Comparison of ENCODE assay signal across 30 cellular contexts in the genomic region with DNA sequence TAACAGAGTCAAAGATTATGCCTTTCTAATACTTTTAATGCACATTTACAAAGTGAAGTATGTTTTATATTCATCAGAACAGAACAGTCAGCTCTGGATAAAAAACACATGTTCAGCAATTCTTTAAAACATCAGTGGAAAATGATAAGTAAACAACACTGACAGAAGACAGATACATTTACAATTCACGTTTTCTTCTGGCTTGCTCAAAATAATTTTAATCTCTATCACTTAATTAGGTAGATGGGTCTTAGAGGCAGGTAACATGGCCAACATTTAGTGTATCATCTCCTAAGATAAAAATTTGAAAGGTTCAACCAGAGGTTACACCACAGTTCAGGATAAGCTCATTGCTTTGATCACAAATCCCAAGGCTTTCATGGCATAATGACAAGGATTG.
"Had no signal": no experiment of that assay in that cellular context is flagged by ENCODE, and none has a peak within 500 bp of the region (broad histone marks: within the 10 kb centered on the region; RNA-seq: fewer than 3 reads in every experiment).

No MANE protein-coding gene starts in this region.

- DNase-seq: activated CD4-positive, alpha-beta memory T cell treated with anti-CD3 and anti-CD28 coated beads, Interleukin-2, amount 10 ng/mL, durations not matched to agents 7 days and 5 days; activated CD4-positive, alpha-beta T cell treated with anti-CD3 and anti-CD28 coated beads for 1 hour; activated CD4-positive, alpha-beta T cell treated with anti-CD3 and anti-CD28 coated beads for 48 hours; activated CD4-positive, CD25-positive, alpha-beta regulatory T cell; activated CD8-positive, alpha-beta memory T cell treated with anti-CD3 and anti-CD28 coated beads for 24 hours; activated effector memory CD4-positive, alpha-beta T cell treated with anti-CD3 and anti-CD28 coated beads, Interleukin-2, amount 50 U/mL, for 16 hours; activated naive CD4-positive, alpha-beta T cell; activated naive CD4-positive, alpha-beta T cell treated with anti-CD3 and anti-CD28 coated beads, Interleukin-2, amount 50 U/mL, for 16 hours; activated naive CD8-positive, alpha-beta T cell treated with anti-CD3 and anti-CD28 coated beads for 36 hours; activated T-cell treated with anti-CD3 and anti-CD28 coated beads, Interleukin-2, amount 50 U/mL, for 1 hour; activated T-cell treated with anti-CD3 and anti-CD28 coated beads, Interleukin-2, amount 50 U/mL, for 72 hours; amygdala; NCI-H1092 treated with DMSO at 0.1 percent for 48 hours; NCI-H1417; NCI-H146; NCI-H187 treated with DMSO at 0.1 percent for 48 hours; NCI-H2081; NCI-H2171 treated with DMSO at 0.1 percent for 48 hours; NCI-H2227 treated with DMSO at 0.1 percent for 48 hours; NCI-H446; NCI-H524; NCI-H69; NK-92 treated with Interleukin-12 subunit alpha and Interleukin-12 subunit beta, amount 100 ng/mL, for 24 hours; PC-3; Peyer's patch; RPMI8226; SHP77 treated with DMSO at 0.1 percent for 48 hours; T1000; WERI-Rb-1 had no signal

- ATAC-seq: activated T-cell treated with anti-CD3 and anti-CD28 coated beads, Interleukin-2, amount 50 U/mL, for 72 hours; activated T-helper 17 cell treated with anti-CD3 and anti-CD28 coated beads, Interleukin-2, amount 50 U/mL, for 72 hours; PC-3 had no signal
